Comparison of ENCODE assay signal across 8 cellular contexts in the genomic region with DNA sequence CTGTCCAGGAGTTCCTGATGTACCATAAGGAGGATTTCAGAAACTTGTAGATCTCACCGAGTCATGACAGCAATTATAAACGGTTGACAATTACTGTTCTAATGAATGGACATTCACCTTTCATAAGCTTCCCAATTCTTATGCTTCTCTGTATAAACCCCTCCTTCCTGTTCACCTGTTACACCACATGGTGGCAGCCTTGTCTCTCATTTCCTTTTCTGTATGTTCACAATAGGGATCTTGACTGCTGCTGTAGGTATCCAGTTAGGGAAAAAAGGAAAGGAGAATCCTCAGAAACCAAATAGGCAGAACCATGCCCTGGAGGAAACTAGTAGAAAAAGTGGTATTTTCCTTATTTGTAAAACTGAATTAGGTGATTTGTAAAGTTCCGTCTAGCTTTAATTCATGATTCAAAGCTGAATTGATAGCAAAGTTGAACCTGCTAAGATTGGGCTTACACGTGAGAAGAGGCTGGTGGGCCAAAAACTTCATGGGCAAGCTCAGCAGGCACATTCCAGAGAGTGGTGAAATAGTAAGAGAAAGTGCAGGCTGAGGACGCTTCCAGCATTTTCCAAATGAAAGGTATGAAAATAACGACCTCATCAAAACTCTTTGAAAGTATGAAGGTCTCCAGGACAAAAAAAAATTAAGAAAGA. TPM values are rescaled to one million over a fixed set of nuclear protein-coding genes. Genes with fewer than 3 reads are reported as not detected.
DNase-seq lines count a peak whose midpoint lies in the region; ATAC-seq, FAIRE-seq and TF ChIP-seq lines count a peak whose summit lies in the region.

No MANE protein-coding gene starts in this region.

- FAIRE-seq in TTC549 (lab: Jason Lieb, UNC): peak; percentile 90

- CTCF ChIA-PET in mammary epithelial cell (lab: Charles Lee; ENCODE audit: low non-redundant PET): interaction anchor here (0.6 to 1.9 kb wide), 4 partner anchors 173 to 218 kb away, joined by 4 to 45 read pairs (median 7); no protein-coding TSS in a partner anchor

- peak overlapping the region; percentile 6 for H3K9ac ChIP-seq in mammary epithelial cell (ENCODE audit: insufficient read depth, low read length)

- H3K36me3 ChIP-seq in ACC112 (ENCODE audit: insufficient read depth, low read length) (no peaks in the 10 kb centered on the region), mammary epithelial cell (ENCODE audit: insufficient read depth, low read length) (no peaks in the 10 kb centered on the region)

- in situ Hi-C loops in mammary epithelial cell (cut with MboI; ENCODE audit: low sequenced_read_pairs in 2 of 2): loop anchor here (5.0 kb wide), 3 partner anchors 48 to 357 kb away; no protein-coding TSS in a partner anchor

- no TSS peak for BruUV-seq in mammary epithelial cell (replicated peaks; lab: Mats Ljungman, UMichigan)

- H3K79me2 ChIP-seq in ACC112 (ENCODE audit: control insufficient read depth, insufficient read depth, low read length, unreplicated experiment): no peaks in the 10 kb centered on the region
- H3K79me2 ChIP-seq in mammary epithelial cell (ENCODE audit: insufficient read depth, low read length): no peaks in the 10 kb centered on the region

- WGBS in mammary epithelial cell (ENCODE audit: low coverage, missing lambda C conversion rate): 4% methylated on average over 6 of the region's 6 CpGs

- H3K4me3 ChIP-seq in ACC112 (ENCODE audit: low read depth, low read length) (no peak overlapping the region), mammary epithelial cell (replicated peaks in 1 of 3; ENCODE audit: insufficient read depth in 1 of 3, low read depth in 2 of 3, low read length in 3 of 3) (no peak overlapping the region)

- H3K27ac ChIP-seq in ACC112 (ENCODE audit: low read depth, low read length) (no peak overlapping the region), mammary epithelial cell (ENCODE audit: insufficient read depth, low read depth, low read length) (no peak overlapping the region)

- intact Hi-C loops in mammary epithelial cell (cut with micrococcal nuclease): loop anchor here (1.0 to 5.0 kb wide), 4 partner anchors 49 to 1092 kb away; no protein-coding TSS in a partner anchor

- ATAC-seq in GM18502 (IDR thresholded peaks at IDR 0.05; ENCODE audit: poor library complexity, unreplicated experiment) (peak; percentile 89), HG03039 (IDR thresholded peaks at IDR 0.05; ENCODE audit: unreplicated experiment) (peak; percentile 74)

- DNase-seq in NCI-H2081 treated with DMSO at 0.1 percent for 48 hours (lab: John Stamatoyannopoulos, UW): peak; percentile 30
- DNase-seq in mammary epithelial cell: peak; percentile 59
- peak; percentile 75 for DNase-seq in iris pigment epithelial cell (ENCODE audit: low read depth)
- peak; percentile 25 for DNase-seq in stimulated activated CD4-positive, alpha-beta T cell treated with anti-CD3 and anti-CD28 coated beads, Interleukin-1b, Interleukin-23, amount 100 ng/mL, for 48 hours

- H2AFZ ChIP-seq in ACC112 (ENCODE audit: low read length, unreplicated experiment): peak overlapping the region; percentile 28
- H2AFZ ChIP-seq in mammary epithelial cell (ENCODE audit: low read depth, low read length): no peak overlapping the region

- H3K27me3 ChIP-seq in ACC112 (ENCODE audit: insufficient read depth, low read length) (no peaks in the 10 kb centered on the region), mammary epithelial cell (ENCODE audit: insufficient read depth, low read length) (no peaks in the 10 kb centered on the region)

- dilution Hi-C loops in mammary epithelial cell (cut with HindIII; ENCODE audit: low sequenced_read_pairs): loop anchor here (5.0 kb wide), 1 partner anchor 178 kb away; no protein-coding TSS in a partner anchor

- H3K4me2 ChIP-seq in mammary epithelial cell (ENCODE audit: insufficient read depth, low read depth, low read length): no peak overlapping the region

- no peaks in the 10 kb centered on the region for H3K9me3 ChIP-seq in mammary epithelial cell (replicated peaks; ENCODE audit: insufficient read depth, low read length)

- no peaks in the 10 kb centered on the region for H3K4me1 ChIP-seq in ACC112 (ENCODE audit: control insufficient read depth, insufficient read depth, low read length, unreplicated experiment)
- no peaks in the 10 kb centered on the region for H3K4me1 ChIP-seq in mammary epithelial cell (ENCODE audit: insufficient read depth, low read length)

- TF ChIP-seq CTCF in mammary epithelial cell (conservative IDR thresholded peaks at IDR 0.05 in 1 of 2, IDR thresholded peaks at IDR 0.05 in 1 of 2; ENCODE audit: extremely low read depth in 1 of 2, insufficient read depth in 1 of 2, low read depth in 1 of 2, low read length in 2 of 2): peak; percentile 78 to 87

- no peaks in the 10 kb centered on the region for H4K20me1 ChIP-seq in mammary epithelial cell (ENCODE audit: insufficient read depth, low read length)

RNA-seq across cellular contexts. Expression of a gene that starts 29.0 kb away (rescaled TPM):
- 10 to 100 TPM; 19.2 to 25.6 TPM for total RNA-seq in mammary epithelial cell
- polyA plus RNA-seq in mammary epithelial cell: 23.7 TPM
- 1.2 TPM for polyA minus RNA-seq in mammary epithelial cell

RNA-seq across cellular contexts. Expression of a gene that starts 35.2 kb away (rescaled TPM):
- not detected for total RNA-seq in mammary epithelial cell
- not detected for polyA plus RNA-seq in mammary epithelial cell
- polyA minus RNA-seq in mammary epithelial cell: not detected

Comparison
In these comparisons a context has a peak if more than half of its experiments do, and no peak if none do; other contexts are left out.
1. DNase-seq: peak in every context shown above with its lines; median percentile 75 in iris pigment epithelial cell; 59 in mammary epithelial cell; 30 in NCI-H2081 treated with DMSO at 0.1 percent for 48 hours; 25 in stimulated activated CD4-positive, alpha-beta T cell treated with anti-CD3 and anti-CD28 coated beads, Interleukin-1b, Interleukin-23, amount 100 ng/mL, for 48 hours.